In the genomic region with DNA sequence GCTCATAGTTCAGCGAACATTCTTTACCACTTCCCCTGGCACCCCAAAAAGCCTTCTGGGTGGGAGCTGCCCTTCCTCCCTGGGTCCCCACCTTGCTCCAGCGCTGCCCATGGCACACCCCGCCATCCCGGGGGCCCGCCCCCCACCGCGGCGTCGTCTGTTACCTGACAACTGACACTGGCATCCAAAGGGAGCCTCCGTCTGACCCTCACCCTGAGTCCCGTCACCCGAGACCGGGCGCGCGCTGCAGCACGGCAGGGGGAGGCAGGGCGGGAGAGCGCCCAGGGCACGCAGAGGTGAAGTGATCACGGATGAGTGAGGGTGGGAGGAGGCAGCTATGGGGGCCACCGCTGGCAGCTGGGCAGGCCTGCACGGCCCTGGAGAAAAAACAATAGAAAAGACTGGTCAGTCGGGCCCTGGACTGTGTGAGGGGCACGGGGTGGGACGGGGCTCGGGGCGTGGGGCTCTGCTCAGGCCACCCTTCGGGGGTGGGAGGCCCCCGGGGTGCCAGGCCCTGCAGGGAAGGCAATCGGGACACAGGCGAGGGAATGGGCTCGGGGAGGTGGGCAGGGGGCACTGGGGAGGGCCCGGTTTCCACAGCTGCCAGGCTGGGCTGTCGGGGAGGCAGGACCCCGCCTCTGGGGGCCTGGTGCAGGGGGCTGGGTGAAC, we compare ENCODE assay signal across 1 cellular context.
TF ChIP-seq lines count a peak whose summit lies in the region.

No MANE protein-coding gene starts in this region.

TF ChIP-seq in WTC11, 78 proteins besides CTCF, POLR2A, EP300 and RAD21 (continued from another document):
- TF ChIP-seq, protein P1, sequence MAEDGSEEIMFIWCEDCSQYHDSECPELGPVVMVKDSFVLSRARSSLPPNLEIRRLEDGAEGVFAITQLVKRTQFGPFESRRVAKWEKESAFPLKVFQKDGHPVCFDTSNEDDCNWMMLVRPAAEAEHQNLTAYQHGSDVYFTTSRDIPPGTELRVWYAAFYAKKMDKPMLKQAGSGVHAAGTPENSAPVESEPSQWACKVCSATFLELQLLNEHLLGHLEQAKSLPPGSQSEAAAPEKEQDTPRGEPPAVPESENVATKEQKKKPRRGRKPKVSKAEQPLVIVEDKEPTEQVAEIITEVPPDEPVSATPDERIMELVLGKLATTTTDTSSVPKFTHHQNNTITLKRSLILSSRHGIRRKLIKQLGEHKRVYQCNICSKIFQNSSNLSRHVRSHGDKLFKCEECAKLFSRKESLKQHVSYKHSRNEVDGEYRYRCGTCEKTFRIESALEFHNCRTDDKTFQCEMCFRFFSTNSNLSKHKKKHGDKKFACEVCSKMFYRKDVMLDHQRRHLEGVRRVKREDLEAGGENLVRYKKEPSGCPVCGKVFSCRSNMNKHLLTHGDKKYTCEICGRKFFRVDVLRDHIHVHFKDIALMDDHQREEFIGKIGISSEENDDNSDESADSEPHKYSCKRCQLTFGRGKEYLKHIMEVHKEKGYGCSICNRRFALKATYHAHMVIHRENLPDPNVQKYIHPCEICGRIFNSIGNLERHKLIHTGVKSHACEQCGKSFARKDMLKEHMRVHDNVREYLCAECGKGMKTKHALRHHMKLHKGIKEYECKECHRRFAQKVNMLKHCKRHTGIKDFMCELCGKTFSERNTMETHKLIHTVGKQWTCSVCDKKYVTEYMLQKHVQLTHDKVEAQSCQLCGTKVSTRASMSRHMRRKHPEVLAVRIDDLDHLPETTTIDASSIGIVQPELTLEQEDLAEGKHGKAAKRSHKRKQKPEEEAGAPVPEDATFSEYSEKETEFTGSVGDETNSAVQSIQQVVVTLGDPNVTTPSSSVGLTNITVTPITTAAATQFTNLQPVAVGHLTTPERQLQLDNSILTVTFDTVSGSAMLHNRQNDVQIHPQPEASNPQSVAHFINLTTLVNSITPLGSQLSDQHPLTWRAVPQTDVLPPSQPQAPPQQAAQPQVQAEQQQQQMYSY (CRISPR knock-in tag; IDR thresholded peaks at IDR 0.05): no peak
- TF ChIP-seq NFATC4 (CRISPR knock-in tag; IDR thresholded peaks at IDR 0.05) (no peak), IRF2 (CRISPR knock-in tag; IDR thresholded peaks at IDR 0.05; ENCODE audit: borderline replicate concordance, low read depth) (no peak), ZNF423 (CRISPR knock-in tag; IDR thresholded peaks at IDR 0.05) (no peak), TP53 (CRISPR knock-in tag; IDR thresholded peaks at IDR 0.05) (no peak), SP1 (CRISPR knock-in tag; conservative IDR thresholded peaks at IDR 0.05) (no peak; the same call in 1 of the 2 replicates), FOXK1 (CRISPR knock-in tag; IDR thresholded peaks at IDR 0.05) (no peak), FOXJ3 (CRISPR knock-in tag; IDR thresholded peaks at IDR 0.05; ENCODE audit: borderline replicate concordance) (no peak), NFYB (CRISPR knock-in tag; conservative IDR thresholded peaks at IDR 0.05; ENCODE audit: low read depth) (no peak)
- TF ChIP-seq, protein P2, sequence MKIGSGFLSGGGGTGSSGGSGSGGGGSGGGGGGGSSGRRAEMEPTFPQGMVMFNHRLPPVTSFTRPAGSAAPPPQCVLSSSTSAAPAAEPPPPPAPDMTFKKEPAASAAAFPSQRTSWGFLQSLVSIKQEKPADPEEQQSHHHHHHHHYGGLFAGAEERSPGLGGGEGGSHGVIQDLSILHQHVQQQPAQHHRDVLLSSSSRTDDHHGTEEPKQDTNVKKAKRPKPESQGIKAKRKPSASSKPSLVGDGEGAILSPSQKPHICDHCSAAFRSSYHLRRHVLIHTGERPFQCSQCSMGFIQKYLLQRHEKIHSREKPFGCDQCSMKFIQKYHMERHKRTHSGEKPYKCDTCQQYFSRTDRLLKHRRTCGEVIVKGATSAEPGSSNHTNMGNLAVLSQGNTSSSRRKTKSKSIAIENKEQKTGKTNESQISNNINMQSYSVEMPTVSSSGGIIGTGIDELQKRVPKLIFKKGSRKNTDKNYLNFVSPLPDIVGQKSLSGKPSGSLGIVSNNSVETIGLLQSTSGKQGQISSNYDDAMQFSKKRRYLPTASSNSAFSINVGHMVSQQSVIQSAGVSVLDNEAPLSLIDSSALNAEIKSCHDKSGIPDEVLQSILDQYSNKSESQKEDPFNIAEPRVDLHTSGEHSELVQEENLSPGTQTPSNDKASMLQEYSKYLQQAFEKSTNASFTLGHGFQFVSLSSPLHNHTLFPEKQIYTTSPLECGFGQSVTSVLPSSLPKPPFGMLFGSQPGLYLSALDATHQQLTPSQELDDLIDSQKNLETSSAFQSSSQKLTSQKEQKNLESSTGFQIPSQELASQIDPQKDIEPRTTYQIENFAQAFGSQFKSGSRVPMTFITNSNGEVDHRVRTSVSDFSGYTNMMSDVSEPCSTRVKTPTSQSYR (CRISPR knock-in tag; IDR thresholded peaks at IDR 0.05): no peak
- TF ChIP-seq, protein P3, sequence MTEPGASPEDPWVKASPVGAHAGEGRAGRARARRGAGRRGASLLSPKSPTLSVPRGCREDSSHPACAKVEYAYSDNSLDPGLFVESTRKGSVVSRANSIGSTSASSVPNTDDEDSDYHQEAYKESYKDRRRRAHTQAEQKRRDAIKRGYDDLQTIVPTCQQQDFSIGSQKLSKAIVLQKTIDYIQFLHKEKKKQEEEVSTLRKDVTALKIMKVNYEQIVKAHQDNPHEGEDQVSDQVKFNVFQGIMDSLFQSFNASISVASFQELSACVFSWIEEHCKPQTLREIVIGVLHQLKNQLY (CRISPR knock-in tag; IDR thresholded peaks at IDR 0.05): no peak
